Comparison of ENCODE assay signal across 8 cellular contexts in the genomic region with DNA sequence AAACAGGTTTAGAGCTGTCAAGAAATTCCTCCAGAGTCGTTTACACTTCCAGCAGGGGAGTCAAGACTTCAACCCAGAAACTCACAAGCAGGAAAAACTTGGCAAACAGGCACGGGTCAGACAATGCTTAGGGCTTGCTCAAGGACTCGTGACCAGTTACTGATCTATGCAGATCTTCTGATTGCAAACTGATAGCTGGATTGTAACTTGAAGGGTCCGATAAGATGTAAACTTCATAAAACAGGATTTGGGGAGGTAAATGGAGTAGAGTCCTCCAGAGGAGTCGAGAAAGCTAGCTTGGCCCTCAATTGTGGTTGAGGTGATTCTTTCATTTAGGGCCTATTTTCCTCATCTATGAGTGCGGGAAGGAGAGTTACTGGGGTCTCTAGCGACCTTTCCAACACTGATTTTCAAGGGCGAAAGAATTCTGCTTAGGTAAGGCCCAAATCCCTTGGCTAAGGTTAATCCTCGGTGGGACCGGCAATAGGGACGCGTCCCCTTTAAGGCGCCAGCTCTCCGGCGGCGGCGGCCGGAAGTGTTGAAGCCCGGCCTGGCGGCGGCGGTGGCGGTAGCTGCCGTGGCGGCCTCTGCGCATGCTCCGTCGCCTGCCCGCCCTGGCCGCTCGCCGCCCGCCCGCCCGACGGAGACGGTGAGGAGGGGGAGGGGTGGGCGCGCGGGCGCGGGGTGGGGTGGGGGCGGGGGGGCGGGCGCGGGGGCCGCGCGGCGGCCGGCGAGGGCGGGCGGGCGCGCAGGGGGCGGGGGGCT. TPM values are rescaled to one million over a fixed set of nuclear protein-coding genes. Genes with fewer than 3 reads are reported as not detected.
DNase-seq lines count a peak whose midpoint lies in the region; TF ChIP-seq lines count a peak whose summit lies in the region.

Gene GMEB1, plus strand, starts transcription at position 594 of the 765 bp plus-strand sequence. CDS start 14,829 bp downstream, outside the sequence.

- DNase-seq in GDM1 (lab: John Stamatoyannopoulos, UW) = peak; percentile 86
- DNase-seq in HEK293T (ENCODE audit: extremely low spot score) = peak; percentile 100
- DNase-seq in NAMALWA (ENCODE audit: low spot score) = peak; percentile 89
- DNase-seq in SKM-1 treated with dmso at 0.1 percent for 144 hours (lab: John Stamatoyannopoulos, UW; ENCODE audit: unreplicated experiment) = peak; percentile 81
- peak; percentile 85 for DNase-seq in globus pallidus (ENCODE audit: low spot score)
- peak; percentile 80 for DNase-seq in occipital lobe (lab: John Stamatoyannopoulos, UW)
- peak; percentile 90 for DNase-seq in superior temporal gyrus (ENCODE audit: extremely low spot score)

- H3K36me3 Mint-ChIP-seq in activated naive CD4-positive, alpha-beta T cell treated with anti-CD3 and anti-CD28 coated beads, Interleukin-2, amount 50 U/mL, for 24 hours = no peaks in the 10 kb centered on the region

- CTCF ChIA-PET in HEK293T (lab: Yijun Ruan, JAX) = interaction anchor here (1.9 kb wide), 1 partner anchor 68 kb away, joined by 10 read pairs; the partner anchor contains the start of gene YTHDF2

- peak within 1 kb of the TSS; percentile 99 for H3K27ac Mint-ChIP-seq in activated naive CD4-positive, alpha-beta T cell treated with anti-CD3 and anti-CD28 coated beads, Interleukin-2, amount 50 U/mL, for 24 hours

- POLR2A ChIA-PET in HEK293T (lab: Yijun Ruan, JAX) = interaction anchor here (0.6 to 3.5 kb wide), 17 partner anchors 8 to 513 kb away, joined by 3 to 44 read pairs (median 5); partner anchors contain the start of genes RNU11, SRSF4, TAF12 and YTHDF2

- peaks cover 22% of the 10 kb centered on the region for H3K4me1 Mint-ChIP-seq in activated naive CD4-positive, alpha-beta T cell treated with anti-CD3 and anti-CD28 coated beads, Interleukin-2, amount 50 U/mL, for 24 hours

- H3K27me3 Mint-ChIP-seq in activated naive CD4-positive, alpha-beta T cell treated with anti-CD3 and anti-CD28 coated beads, Interleukin-2, amount 50 U/mL, for 24 hours = no peaks in the 10 kb centered on the region

- H3K9me3 Mint-ChIP-seq in activated naive CD4-positive, alpha-beta T cell treated with anti-CD3 and anti-CD28 coated beads, Interleukin-2, amount 50 U/mL, for 24 hours = no peaks in the 10 kb centered on the region

- H3K4me3 Mint-ChIP-seq in activated naive CD4-positive, alpha-beta T cell treated with anti-CD3 and anti-CD28 coated beads, Interleukin-2, amount 50 U/mL, for 24 hours = peak within 1 kb of the TSS; percentile 95

TF ChIP-seq in HEK293T, 16 proteins besides CTCF, POLR2A, EP300 and RAD21:
- TF ChIP-seq NFRKB (IDR thresholded peaks at IDR 0.05) = no peak
- no peak for TF ChIP-seq LEF1 (IDR thresholded peaks at IDR 0.05; ENCODE audit: borderline replicate concordance)
- no peak for TF ChIP-seq TARDBP (IDR thresholded peaks at IDR 0.05)
- TF ChIP-seq SP1 (IDR thresholded peaks at IDR 0.05) = no peak
- TF ChIP-seq ZNF384 (IDR thresholded peaks at IDR 0.05) = no peak
- TF ChIP-seq ARNT (IDR thresholded peaks at IDR 0.05) = no peak
- TF ChIP-seq HDGF (IDR thresholded peaks at IDR 0.05; ENCODE audit: borderline replicate concordance) = peak; percentile 96
- no peak for TF ChIP-seq SUZ12 (IDR thresholded peaks at IDR 0.05)

RNA-seq across cellular contexts. Expression of gene GMEB1, which starts in this region (rescaled TPM):
- total RNA-seq in occipital lobe = 14.5 TPM

Comparison
In these comparisons a context has a peak if more than half of its experiments do, and no peak if none do; other contexts are left out.
1. Peak in every context shown above with its lines: DNase-seq.